Comparison of ENCODE assay signal across 4 cellular contexts in the genomic region with DNA sequence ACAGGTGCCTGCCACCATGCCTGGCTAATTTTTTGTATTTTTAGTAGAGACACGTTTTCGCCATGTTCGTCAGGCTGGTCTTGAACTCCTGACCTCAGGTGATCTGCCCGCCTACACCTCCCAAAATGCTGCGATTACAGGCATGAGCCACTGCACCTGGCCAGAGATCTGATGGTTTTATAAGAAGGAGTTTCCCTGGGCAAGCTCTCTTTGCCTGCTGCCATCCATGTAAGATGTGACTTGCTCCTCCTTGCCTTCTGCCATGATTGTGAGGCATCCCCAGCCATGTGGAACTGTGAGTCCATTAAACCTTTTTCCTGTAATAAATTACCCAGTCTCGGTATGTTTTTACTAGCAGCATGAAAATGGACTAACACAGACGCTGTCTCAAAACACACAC. TPM values are rescaled to one million over a fixed set of nuclear protein-coding genes. Genes with fewer than 3 reads are reported as not detected.
"Had no signal": no experiment of that assay in that cellular context is flagged by ENCODE, and none has a peak within 500 bp of the region (broad histone marks: within the 10 kb centered on the region; RNA-seq: fewer than 3 reads in every experiment).

No MANE protein-coding gene starts in this region.

RNA-seq across cellular contexts. Expression of gene AQP10, which starts 11.8 kb away (rescaled TPM):
- total RNA-seq: LHCN-M2, M059J, MCF 10A, NCI-H460 had no signal
